Comparison of ENCODE assay signal across 8 cellular contexts in the genomic region with DNA sequence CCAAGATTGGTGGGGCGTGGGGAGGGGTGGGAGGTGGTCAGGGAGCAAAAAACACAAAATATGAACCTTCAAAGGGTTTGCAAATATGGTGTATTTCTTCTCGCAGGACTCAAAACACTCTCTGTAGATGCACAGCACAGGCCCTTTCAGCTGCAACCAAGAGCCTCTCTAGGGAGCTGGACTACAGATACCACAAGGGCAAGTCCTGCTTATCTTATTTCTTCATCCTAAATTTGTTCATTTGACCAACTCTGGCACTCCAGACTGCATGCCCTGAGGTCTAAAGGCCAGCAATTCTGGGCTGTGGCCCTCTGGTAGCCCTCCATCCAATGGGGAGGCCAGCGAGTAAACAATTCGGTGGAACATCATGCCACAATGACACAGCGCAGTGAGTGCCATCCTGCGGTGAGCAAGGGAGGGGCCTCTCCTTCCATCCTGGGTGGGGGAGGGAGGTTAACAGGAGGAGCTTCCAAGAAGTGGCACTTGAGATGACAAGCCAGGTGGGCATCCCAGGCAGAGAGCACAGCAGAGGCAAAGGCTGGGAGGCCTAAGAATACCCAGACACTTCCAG. TPM values are rescaled to one million over a fixed set of nuclear protein-coding genes. Genes with fewer than 3 reads are reported as not detected.
DNase-seq lines count a peak whose midpoint lies in the region; ATAC-seq and TF ChIP-seq lines count a peak whose summit lies in the region.

No MANE protein-coding gene starts in this region.

- H3K4me1 Mint-ChIP-seq in nephron progenitor cell = peaks cover 55% of the 10 kb centered on the region

- ATAC-seq in left colon = no peak
- no peak for ATAC-seq in GM21515 (IDR thresholded peaks at IDR 0.05; ENCODE audit: unreplicated experiment)

- no peaks in the 10 kb centered on the region for H3K27me3 Mint-ChIP-seq in nephron progenitor cell (ENCODE audit: low read depth, poor library complexity)

- peak; percentile 74 to 75 for DNase-seq in AML-193 (lab: John Stamatoyannopoulos, UW)
- peak; percentile 77 for DNase-seq in UCSD-AML1 (lab: John Stamatoyannopoulos, UW; ENCODE audit: unreplicated experiment)
- DNase-seq in left colon = peak; percentile 21 to 49
- no peak for DNase-seq in SK-N-DZ (ENCODE audit: low spot score)
- DNase-seq in HEK293T (ENCODE audit: extremely low spot score) = no peak
- no peak for DNase-seq in nephron progenitor cell

- peaks cover 79% of the 10 kb centered on the region for H3K4me1 ChIP-seq in KMS-11 (ENCODE audit: low read depth, poor library complexity, severe bottlenecking)

- no peak overlapping the region for H3K4me3 ChIP-seq in KMS-11 (IDR thresholded peaks at IDR 0.05; ENCODE audit: insufficient read depth, low read depth, low read length)

- intact Hi-C loops in left colon (cut with DNase I, micrococcal nuclease) = no loop called here

- H3K27ac Mint-ChIP-seq in nephron progenitor cell = no peak overlapping the region

- peaks cover 48% of the 10 kb centered on the region for H3K79me2 ChIP-seq in KMS-11 (ENCODE audit: insufficient read depth, low read depth)

- POLR2A ChIA-PET in HEK293T (lab: Yijun Ruan, JAX) = no interaction called here

- no peaks in the 10 kb centered on the region for H3K9me3 Mint-ChIP-seq in nephron progenitor cell

- peak overlapping the region; percentile 94 for H3K4me2 ChIP-seq in KMS-11

- H4K20me1 ChIP-seq in KMS-11 (ENCODE audit: insufficient read depth) = no peaks in the 10 kb centered on the region

- CTCF ChIA-PET in HEK293T (lab: Yijun Ruan, JAX) = no interaction called here

- TF ChIP-seq CTCF in KMS-11 (conservative IDR thresholded peaks at IDR 0.05; ENCODE audit: low read depth, low read length) (0 out of 2 replicates have a peak, but pooled peaks have one; percentile 3), nephron progenitor cell (IDR thresholded peaks at IDR 0.05) (no peak)

- no peaks in the 10 kb centered on the region for H3K36me3 Mint-ChIP-seq in nephron progenitor cell (ENCODE audit: low read depth)

- no peak overlapping the region for H3K4me3 Mint-ChIP-seq in nephron progenitor cell

- H3K27me3 ChIP-seq in KMS-11 (ENCODE audit: insufficient read depth, low read depth) = no peaks in the 10 kb centered on the region

- peak overlapping the region; percentile 92 for H3K9ac ChIP-seq in KMS-11

- peak overlapping the region; percentile 99 for H3K27ac ChIP-seq in KMS-11

- H3K36me3 ChIP-seq in KMS-11 (ENCODE audit: insufficient read depth) = no peaks in the 10 kb centered on the region

- no peak overlapping the region for H2AFZ ChIP-seq in KMS-11 (ENCODE audit: low read depth)

TF ChIP-seq in HEK293T, 16 proteins besides CTCF, POLR2A, EP300 and RAD21:
- TF ChIP-seq ELF4 (IDR thresholded peaks at IDR 0.05) (no peak), L3MBTL2 (conservative IDR thresholded peaks at IDR 0.05) (no peak), FOXK2 (IDR thresholded peaks at IDR 0.05) (no peak), ZNF384 (IDR thresholded peaks at IDR 0.05) (no peak), TARDBP (IDR thresholded peaks at IDR 0.05) (no peak), LEF1 (IDR thresholded peaks at IDR 0.05; ENCODE audit: borderline replicate concordance) (no peak), NFRKB (IDR thresholded peaks at IDR 0.05) (no peak), BHLHE40 (IDR thresholded peaks at IDR 0.05; ENCODE audit: borderline replicate concordance) (no peak), ARNT (IDR thresholded peaks at IDR 0.05) (no peak), SP1 (IDR thresholded peaks at IDR 0.05) (no peak), CTBP1 (IDR thresholded peaks at IDR 0.05; ENCODE audit: borderline replicate concordance) (no peak)

RNA-seq across cellular contexts. Expression of a gene that starts 0.6 kb away (rescaled TPM):
- 1 to 10 TPM; 1.3 to 5.1 TPM for total RNA-seq in left colon
- polyA plus RNA-seq in SK-N-DZ (2014; cell fraction: cytosol; rRNA removed) = not detected in 2 replicates
- polyA plus RNA-seq in SK-N-DZ (2014; cell fraction: nucleus; rRNA removed) = not detected in 2 replicates

RNA-seq across cellular contexts. Expression of a gene that starts 36.4 kb away (rescaled TPM):
- 1 to 10 TPM; 3.6 to 8.0 TPM for total RNA-seq in left colon
- 55.3 and 62.2 TPM in 2 replicates for polyA plus RNA-seq in SK-N-DZ (2014; cell fraction: cytosol; rRNA removed)
- polyA plus RNA-seq in SK-N-DZ (2014; cell fraction: nucleus; rRNA removed) = 20.9 and 21.2 TPM in 2 replicates

Comparison
In these comparisons a context has a peak if more than half of its experiments do, and no peak if none do; other contexts are left out.
1. DNase-seq: peak in AML-193 (2 of 2), UCSD-AML1 (single experiment) and left colon (2 of 2); none in SK-N-DZ (single experiment), HEK293T (single experiment) and nephron progenitor cell (single experiment).